Comparison of ENCODE assay signal across 25 cellular contexts in the genomic region with DNA sequence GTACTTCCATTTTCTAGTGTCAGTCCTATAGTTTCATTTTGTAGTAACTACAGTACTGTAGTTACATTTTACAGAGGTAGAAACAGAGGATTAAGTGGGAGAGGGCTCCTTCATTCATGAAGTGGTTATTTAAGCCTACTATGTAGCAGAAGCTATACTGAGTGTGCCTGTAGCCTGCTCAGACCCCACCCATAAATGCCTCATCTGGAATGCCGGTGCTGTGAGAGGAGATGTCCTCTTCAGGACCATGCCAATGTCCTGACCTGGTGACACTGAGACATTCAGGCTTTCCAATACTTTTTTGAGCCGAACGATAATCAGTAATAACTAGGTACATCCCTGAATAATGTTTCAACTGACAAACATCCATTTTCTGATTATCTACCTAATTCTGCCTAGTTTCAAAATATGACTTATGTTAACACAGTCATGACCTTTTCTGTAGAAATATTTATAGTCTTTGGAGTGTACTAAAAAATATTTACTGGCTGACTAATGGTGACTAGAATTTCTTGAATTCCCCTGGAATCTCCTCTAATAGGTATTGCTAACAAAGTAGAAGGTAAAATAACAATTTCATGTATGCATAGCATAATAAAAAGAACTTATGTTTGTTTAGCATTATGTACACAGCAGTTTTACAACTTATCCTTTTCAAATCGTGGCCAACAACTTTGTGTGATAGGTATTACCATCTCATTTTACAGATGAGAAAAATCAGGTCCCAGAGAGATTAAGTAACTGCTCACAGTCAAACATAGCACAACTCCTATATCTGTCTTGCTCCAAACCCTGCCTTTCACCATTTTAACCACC. TPM values are rescaled to one million over a fixed set of nuclear protein-coding genes. Genes with fewer than 3 reads are reported as not detected.
"Had no signal": no experiment of that assay in that cellular context is flagged by ENCODE, and none has a peak within 500 bp of the region (broad histone marks: within the 10 kb centered on the region; RNA-seq: fewer than 3 reads in every experiment).

No MANE protein-coding gene starts in this region.

- H3K4me3 ChIP-seq: adrenal gland, cardiac muscle cell, esophagus squamous epithelium, right atrium auricular region, skin epidermis, suprapubic skin, transverse colon had no signal

- H3K36me3 Mint-ChIP-seq: activated naive CD4-positive, alpha-beta T cell treated with anti-CD3 and anti-CD28 coated beads, Interleukin-2, amount 50 U/mL, for 24 hours had no signal

- H3K27ac Mint-ChIP-seq: activated naive CD4-positive, alpha-beta T cell treated with anti-CD3 and anti-CD28 coated beads, Interleukin-2, amount 50 U/mL, for 24 hours; activated T-cell treated with anti-CD3 and anti-CD28 coated beads, Interleukin-2, amount 50 U/mL, for 72 hours; nephron progenitor cell; stimulated activated naive CD8-positive, alpha-beta T cell treated with anti-CD3 and anti-CD28 coated beads, Interleukin-15, amount 100 ng/mL, for 72 hours had no signal

- ATAC-seq: activated T-cell treated with anti-CD3 and anti-CD28 coated beads, Interleukin-2, amount 50 U/mL, for 72 hours; left lobe of liver; stimulated activated naive CD8-positive, alpha-beta T cell treated with anti-CD3 and anti-CD28 coated beads, Interleukin-15, amount 100 ng/mL, for 72 hours had no signal

- H3K4me1 ChIP-seq: adrenal gland, esophagus squamous epithelium, suprapubic skin, transverse colon had no signal

- H3K27me3 ChIP-seq: adrenal gland, cardiac muscle cell, esophagus squamous epithelium, right atrium auricular region, suprapubic skin, transverse colon had no signal

- H3K36me3 ChIP-seq: adrenal gland, cardiac muscle cell, esophagus squamous epithelium, right atrium auricular region, suprapubic skin, transverse colon had no signal

- H3K27me3 Mint-ChIP-seq: activated naive CD4-positive, alpha-beta T cell treated with anti-CD3 and anti-CD28 coated beads, Interleukin-2, amount 50 U/mL, for 24 hours had no signal

- DNase-seq: activated CD4-positive, alpha-beta T cell treated with anti-CD3 and anti-CD28 coated beads, Interleukin-2, amount 50 U/mL, for 1 hour; activated CD4-positive, CD25-positive, alpha-beta regulatory T cell treated with anti-CD3 and anti-CD28 coated beads, Interleukin-2, amount 50 U/mL, for 72 hours; activated CD8-positive, alpha-beta memory T cell treated with anti-CD3 and anti-CD28 coated beads for 24 hours; activated effector memory CD4-positive, alpha-beta T cell treated with anti-CD3 and anti-CD28 coated beads, Interleukin-2, amount 50 U/mL, for 16 hours; activated T-cell treated with anti-CD3 and anti-CD28 coated beads, Interleukin-2, amount 50 U/mL, for 72 hours; adrenal gland; dermis blood vessel endothelial cell; effector memory CD4-positive, alpha-beta T cell; esophagus squamous epithelium; hippocampal formation; midbrain; nephron progenitor cell; nucleus accumbens; stimulated activated CD4-positive, alpha-beta T cell treated with anti-CD3 and anti-CD28 coated beads, Interleukin-15, amount 100 ng/mL, for 24 hours; stimulated activated CD4-positive, alpha-beta T cell treated with anti-CD3 and anti-CD28 coated beads, Interleukin-2, amount 100 ng/mL, for 48 hours; stimulated activated naive CD8-positive, alpha-beta T cell treated with anti-CD3 and anti-CD28 coated beads, Interleukin-15, amount 100 ng/mL, for 72 hours; T1000; transverse colon had no signal

- H3K4me3 Mint-ChIP-seq: activated naive CD4-positive, alpha-beta T cell treated with anti-CD3 and anti-CD28 coated beads, Interleukin-2, amount 50 U/mL, for 24 hours; activated T-cell treated with anti-CD3 and anti-CD28 coated beads, Interleukin-2, amount 50 U/mL, for 72 hours; nephron progenitor cell; stimulated activated naive CD8-positive, alpha-beta T cell treated with anti-CD3 and anti-CD28 coated beads, Interleukin-15, amount 100 ng/mL, for 72 hours had no signal

- H3K9me3 Mint-ChIP-seq: activated naive CD4-positive, alpha-beta T cell treated with anti-CD3 and anti-CD28 coated beads, Interleukin-2, amount 50 U/mL, for 24 hours; nephron progenitor cell; stimulated activated naive CD8-positive, alpha-beta T cell treated with anti-CD3 and anti-CD28 coated beads, Interleukin-15, amount 100 ng/mL, for 72 hours had no signal

- H3K4me1 Mint-ChIP-seq: activated naive CD4-positive, alpha-beta T cell treated with anti-CD3 and anti-CD28 coated beads, Interleukin-2, amount 50 U/mL, for 24 hours; nephron progenitor cell; stimulated activated naive CD8-positive, alpha-beta T cell treated with anti-CD3 and anti-CD28 coated beads, Interleukin-15, amount 100 ng/mL, for 72 hours had no signal

- H3K27ac ChIP-seq: adrenal gland, cardiac muscle cell, esophagus squamous epithelium, right atrium auricular region, skin epidermis, suprapubic skin, transverse colon had no signal

- H3K9me3 ChIP-seq: adrenal gland, esophagus squamous epithelium, right atrium auricular region, suprapubic skin, transverse colon had no signal

RNA-seq across cellular contexts. Expression of gene ARHGAP28, which starts 10.2 kb away (rescaled TPM):
- total RNA-seq: activated T-cell treated with anti-CD3 and anti-CD28 coated beads, Interleukin-2, amount 50 U/mL, for 72 hours; T-helper 1 cell treated with Interleukin-12 subunit alpha and Interleukin-12 subunit beta and Interleukin-4 antibody, amounts not matched to agents 30 ng/mL and 1 ng/mL, for 36 hours had no signal
